ENCODE assay signal across 13 cellular contexts in genomic region chr11:72243567-72244316, GRCh38. TPM values are rescaled to one million over a fixed set of nuclear protein-coding genes. Genes with fewer than 3 reads are reported as not detected.
DNase-seq lines count a peak whose midpoint lies in the region; ATAC-seq, FAIRE-seq and TF ChIP-seq lines count a peak whose summit lies in the region.
"Had no signal": no experiment of that assay in that cellular context is flagged by ENCODE, and none has a peak within 500 bp of the region (broad histone marks: within the 10 kb centered on the region; RNA-seq: fewer than 3 reads in every experiment).

TSS of gene PHOX2A (minus strand) at chr11:72244176. CDS start at chr11:72244004, 172 bp downstream.

- no peak within 1 kb of the TSS; a peak in 1 of 4 replicates for H3K9ac ChIP-seq in K562 (ENCODE audit: insufficient read depth in 1 of 2, low read depth in 2 of 2, low read length in 2 of 2)
- peak within 1 kb of the TSS; percentile 11 for H3K9ac ChIP-seq in mesendoderm (ENCODE audit: low read length)

- peak within 1 kb of the TSS in 9 of 10 donors; percentile 2 to 46 (median 30) for H3K4me3 ChIP-seq in heart right ventricle
- no peak within 1 kb of the TSS for H3K4me3 ChIP-seq in K562
- peak within 1 kb of the TSS; percentile 53 for H3K4me3 ChIP-seq in mesendoderm (ENCODE audit: low read length)
- H3K4me3 ChIP-seq: pancreas had no signal

- no peak for TF ChIP-seq POLR2A in K562 (conservative IDR thresholded peaks at IDR 0.05)

- H4K20me1 ChIP-seq in K562 (replicated peaks; ENCODE audit: control insufficient read depth, insufficient read depth, low read length): no peaks in the 10 kb centered on the region

- H3K4ac ChIP-seq in mesendoderm (ENCODE audit: low read depth, low read length): no peak within 1 kb of the TSS

- TF ChIP-seq RAD21 in K562 (CRISPR knock-in tag; conservative IDR thresholded peaks at IDR 0.05 in 1 of 2, IDR thresholded peaks at IDR 0.05 in 1 of 2): no peak

- H3K18ac ChIP-seq in mesendoderm (ENCODE audit: low read length): peak within 1 kb of the TSS; percentile 10

- peak in 1 of 2 donors; percentile 4 for DNase-seq in heart right ventricle
- DNase-seq in left ventricle myocardium superior: no peak
- no peak for DNase-seq in K562 (ENCODE audit: extremely low read depth in 1 of 4, low spot score in 3 of 4)
- DNase-seq in mesendoderm: no peak
- DNase-seq in type B pancreatic cell (ENCODE audit: extremely low spot score, unreplicated experiment): peak; percentile 70
- DNase-seq in COR-L47 (lab: John Stamatoyannopoulos, UW): no peak
- DNase-seq in GM19240 (ENCODE audit: insufficient read length, low spot score): no peak
- DNase-seq: effector CD4-positive, alpha-beta T cell; hippocampal formation; NCI-H1105 treated with DMSO at 0.1 percent for 48 hours; NCI-H774 had no signal

- H3K9me3 ChIP-seq in heart right ventricle (no peaks in the 10 kb centered on the region), K562 (replicated peaks; ENCODE audit: control insufficient read depth, insufficient read depth, low read depth, low read length) (no peaks in the 10 kb centered on the region)
- H3K9me3 ChIP-seq: pancreas had no signal

- H3K79me2 ChIP-seq in K562 (ENCODE audit: control insufficient read depth, insufficient read depth, low read length) (no peaks in the 10 kb centered on the region), mesendoderm (ENCODE audit: control insufficient read depth, insufficient read depth, low read length) (no peaks in the 10 kb centered on the region)

- ATAC-seq in heart right ventricle (no peak), left ventricle myocardium superior (no peak), K562 (no peak), esophagus mucosa (no peak)
- ATAC-seq: pancreas had no signal

- peaks cover 10 to 40% (median 32%) of the 10 kb centered on the region in 9 donors for H3K4me1 ChIP-seq in heart right ventricle
- peaks cover 0 to 23% of the 10 kb centered on the region in 2 experiments; a peak in 2 of 5 replicates for H3K4me1 ChIP-seq in K562 (replicated peaks in 1 of 2; ENCODE audit: control insufficient read depth in 2 of 2, insufficient read depth in 2 of 2, low read length in 2 of 2)
- H3K4me1 ChIP-seq in mesendoderm (ENCODE audit: control insufficient read depth, low read depth, low read length): peaks cover 11% of the 10 kb centered on the region

- H3K56ac ChIP-seq in mesendoderm (ENCODE audit: low read length): peak within 1 kb of the TSS; percentile 65

- H3K36me3 ChIP-seq in heart right ventricle (no peaks in the 10 kb centered on the region), K562 (ENCODE audit: control insufficient read depth, insufficient read depth, low read length) (no peaks in the 10 kb centered on the region; the same call in 2 of the 3 replicates), mesendoderm (ENCODE audit: control insufficient read depth, insufficient read depth, low read length) (no peaks in the 10 kb centered on the region)
- H3K36me3 ChIP-seq: pancreas had no signal

- H3K27me3 Mint-ChIP-seq in type B pancreatic cell: peaks cover 49% of the 10 kb centered on the region

- intact Hi-C loops in heart right ventricle (cut with DNase I) (loop anchor here in 1 of 10 donors (5.0 kb wide), 1 partner anchor 169 kb away; no protein-coding TSS in a partner anchor), left ventricle myocardium superior (cut with micrococcal nuclease) (no loop called here), K562 (cut with micrococcal nuclease) (no loop called here)

- H2BK5ac ChIP-seq in mesendoderm (ENCODE audit: low read length): no peak within 1 kb of the TSS

- no peak within 1 kb of the TSS for H2BK15ac ChIP-seq in mesendoderm (replicated peaks; ENCODE audit: low read depth)

- no peak within 1 kb of the TSS for H3K23ac ChIP-seq in mesendoderm (ENCODE audit: low read length)

- H2BK120ac ChIP-seq in mesendoderm (ENCODE audit: low read depth, low read length): no peak within 1 kb of the TSS

- no TSS peak for BruUV-seq in K562 (replicated peaks; lab: Mats Ljungman, UMichigan)

- H3K4me3 Mint-ChIP-seq in type B pancreatic cell: peak within 1 kb of the TSS; percentile 78

- H3K4me2 ChIP-seq in K562 (ENCODE audit: insufficient read depth, low read length) (no peak within 1 kb of the TSS), mesendoderm (ENCODE audit: low read length) (peak within 1 kb of the TSS; percentile 91)

- no peak within 1 kb of the TSS for H2AK5ac ChIP-seq in mesendoderm (ENCODE audit: low read length)

- in situ Hi-C loops in K562 (cut with MboI): no loop called here

- WGBS in heart right ventricle, 2 donors: 4 to 9% methylated on average over 46 to 78 of the region's 78 CpGs
- WGBS in K562 (ENCODE audit: insufficient coverage, low coverage, missing lambda C conversion rate): 80% methylated on average over 12 of the region's 78 CpGs
- no CpG with 5 or more reads among the region's 78 CpGs for whole genome bisulfite sequencing in mesendoderm (ENCODE audit: extremely low coverage, insufficient coverage, low lambda C conversion rate)

- POLR2A ChIA-PET in K562 (lab: Yijun Ruan, JAX): interaction anchor here (0.6 kb wide), 1 partner anchor 176 kb away, joined by 4 read pairs; no protein-coding TSS in a partner anchor

- H3K36me3 Mint-ChIP-seq in type B pancreatic cell: peaks cover 10% of the 10 kb centered on the region

- TF ChIP-seq EP300 in K562 (IDR thresholded peaks at IDR 0.05; ENCODE audit: low read length): no peak

- no peak within 1 kb of the TSS for H2AFZ ChIP-seq in K562 (ENCODE audit: low read depth, low read length)

- no peak within 1 kb of the TSS for H4K5ac ChIP-seq in mesendoderm (ENCODE audit: low read length)

- TF ChIP-seq CTCF in heart right ventricle (IDR thresholded peaks at IDR 0.05) (no peak), K562 (IDR thresholded peaks at IDR 0.05 in 2 of 3, conservative IDR thresholded peaks at IDR 0.05 in 1 of 3; ENCODE audit: insufficient read depth in 2 of 3, low read depth in 1 of 3, low read length in 3 of 3) (no peak), type B pancreatic cell (conservative IDR thresholded peaks at IDR 0.05) (no peak)

- no peaks in the 10 kb centered on the region for H3K9me1 ChIP-seq in K562 (ENCODE audit: control insufficient read depth, insufficient read depth, low read length)

- CTCF ChIA-PET in K562 (lab: Yijun Ruan, JAX; ENCODE audit: low intra/inter-chr PET ratio): interaction anchor here (0.7 kb wide), 1 partner anchor 19 kb away, joined by 3 read pairs; no protein-coding TSS in a partner anchor

- peaks cover 6% of the 10 kb centered on the region for H3K9me3 Mint-ChIP-seq in type B pancreatic cell

- peak within 1 kb of the TSS; percentile 32 for H3K27ac Mint-ChIP-seq in type B pancreatic cell

- no peak within 1 kb of the TSS for H4K8ac ChIP-seq in mesendoderm (ENCODE audit: low read depth, low read length)

- peaks cover 13 to 100% (median 85%) of the 10 kb centered on the region in 7 donors for H3K27me3 ChIP-seq in heart right ventricle
- peaks cover 25 to 34% of the 10 kb centered on the region in 2 experiments for H3K27me3 ChIP-seq in K562 (ENCODE audit: control insufficient read depth in 2 of 2, insufficient read depth in 2 of 2, low read length in 2 of 2)
- peaks cover 50% of the 10 kb centered on the region for H3K27me3 ChIP-seq in mesendoderm (ENCODE audit: insufficient read depth, low read length, poor library complexity)

- no peaks in the 10 kb centered on the region for H3K79me1 ChIP-seq in mesendoderm (ENCODE audit: low read length)

- FAIRE-seq in K562 (lab: Jason Lieb, UNC): no peak
- FAIRE-seq: pancreas had no signal

- H3K27ac ChIP-seq in heart right ventricle: no peak within 1 kb of the TSS
- H3K27ac ChIP-seq in K562 (ENCODE audit: extremely low read depth, low read depth, low read length): no peak within 1 kb of the TSS
- no peak within 1 kb of the TSS for H3K27ac ChIP-seq in mesendoderm (ENCODE audit: low read depth, low read length)
- H3K27ac ChIP-seq: pancreas had no signal

- peaks cover 22% of the 10 kb centered on the region for H3K4me1 Mint-ChIP-seq in type B pancreatic cell (ENCODE audit: unreplicated experiment)

TF ChIP-seq in K562, 482 proteins besides CTCF, POLR2A, EP300 and RAD21 (continues in another document):
- TF ChIP-seq ZBTB33 (CRISPR knock-in tag; IDR thresholded peaks at IDR 0.05): peak; percentile 64; the same call in 1 of the 2 replicates

RNA-seq across cellular contexts. Expression of gene PHOX2A, which starts in this region (rescaled TPM):
- total RNA-seq in heart right ventricle (not detected), left ventricle myocardium superior (not detected), K562 (2014; rRNA removed) (not detected in 2 replicates), K562 (2014; rRNA removed; fragmentation: Illumina TruSeq; extraction: Trizol) (not detected in 2 replicates), K562 (2015; rRNA removed; fragmentation: Illumina TruSeq; extraction: Trizol) (not detected in 2 replicates), K562 (2021) (not detected in 2 replicates), type B pancreatic cell (ENCODE audit: low replicate concordance) (2.8 and 3.0 TPM in 2 replicates), esophagus mucosa (not detected)
- polyA plus RNA-seq in heart right ventricle (not detected), K562 (2011; rRNA removed) (not detected in 2 replicates), K562 (2014; fragmentation: Illumina TruSeq; extraction: Trizol) (not detected in 2 replicates), K562 (2014; fragmentation: Nextera tagmentation; extraction: Ambion mirVana) (not detected), K562 (2014; rRNA removed) (not detected in 2 replicates)
- total RNA-seq in K562 (2011; cell fraction: chromatin; rRNA removed; ENCODE audit: low replicate concordance): not detected in 2 replicates
- not detected in 2 replicates for total RNA-seq in K562 (2011; cell fraction: nucleolus; rRNA removed)
- total RNA-seq in K562 (2011; cell fraction: nucleoplasm; rRNA removed): not detected in 2 replicates
- not detected in 2 replicates for polyA plus RNA-seq in K562 (2011; cell fraction: cytosol; rRNA removed)
- polyA plus RNA-seq in K562 (2011; cell fraction: nucleus; rRNA removed): not detected in 2 replicates
- polyA plus RNA-seq in K562 (2012): not detected in 2 replicates
- not detected in 2 replicates for polyA minus RNA-seq in K562 (2011; rRNA and poly(A)+ RNA removed)
- polyA minus RNA-seq in K562 (2011; cell fraction: cytosol; rRNA and poly(A)+ RNA removed): not detected in 2 replicates
- polyA minus RNA-seq in K562 (2011; cell fraction: nucleus; rRNA and poly(A)+ RNA removed): not detected in 2 replicates
- 0.17 TPM for polyA plus RNA-seq in mesendoderm (2013, experiment 1 of 2)
- polyA plus RNA-seq in mesendoderm (2013, experiment 2 of 2): 0.15 TPM
